Comparison of ENCODE assay signal across 18 cellular contexts in the genomic region with DNA sequence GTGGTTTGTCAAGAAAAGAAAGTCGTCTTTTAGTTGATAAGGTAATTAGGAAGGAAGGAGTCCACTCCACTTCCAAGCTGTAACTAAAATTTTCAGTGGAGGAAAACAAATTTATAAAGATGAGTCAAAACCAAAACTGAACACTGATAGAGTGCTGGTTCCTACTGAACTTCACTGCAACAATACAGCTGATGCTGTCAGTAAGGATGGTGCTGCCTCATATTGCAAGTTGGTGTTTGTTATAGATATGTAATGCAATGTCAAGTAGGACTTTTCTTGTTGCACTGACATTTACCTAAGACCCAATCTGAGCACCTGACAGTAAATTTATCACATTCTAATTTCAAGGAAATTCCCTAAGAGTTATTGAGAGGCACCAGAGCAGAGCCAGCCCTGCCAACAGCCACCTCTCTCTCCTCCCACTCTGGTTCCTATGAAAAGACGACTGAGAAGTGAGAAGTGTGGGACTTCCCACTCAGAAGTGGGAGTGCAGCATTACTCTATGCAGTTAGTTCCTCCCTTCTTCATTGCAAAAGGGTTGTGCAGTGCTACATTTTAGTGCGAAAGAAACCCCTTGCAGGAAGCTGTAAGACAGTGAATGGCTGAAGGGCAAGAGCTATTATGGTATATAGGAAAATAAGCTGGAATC.
A peak's percentile ranks its signal among the peaks of the same experiment; 100 is the strongest.
DNase-seq lines count a peak whose midpoint lies in the region; ATAC-seq lines count a peak whose summit lies in the region.
"Had no signal": no experiment of that assay in that cellular context is flagged by ENCODE, and none has a peak within 500 bp of the region (broad histone marks: within the 10 kb centered on the region; RNA-seq: fewer than 3 reads in every experiment).

No MANE protein-coding gene starts in this region.

- DNase-seq in MV-4-11 (lab: John Stamatoyannopoulos, UW) (peak; percentile 32), occipital lobe (lab: John Stamatoyannopoulos, UW) (peak; percentile 6), NCI-H1417 treated with DMSO at 0.1 percent for 48 hours (lab: John Stamatoyannopoulos, UW) (no peak), RPMI8226 (no peak)
- DNase-seq in activated naive CD4-positive, alpha-beta T cell (lab: John Stamatoyannopoulos, UW), result no peak
- DNase-seq: C1 segment of cervical spinal cord, GF-D8, GOT3, NCI-H1417, NCI-H1930, NCI-H2171 treated with DMSO at 0.1 percent for 48 hours, NCI-H446 treated with DMSO at 0.1 percent for 48 hours, NCI-H748 treated with DMSO at 0.1 percent for 48 hours, PC-3 had no signal

- ATAC-seq in GM18502 (IDR thresholded peaks at IDR 0.05; ENCODE audit: poor library complexity, unreplicated experiment), result peak; percentile 61
- ATAC-seq in GM21717 (IDR thresholded peaks at IDR 0.05; ENCODE audit: unreplicated experiment), result peak; percentile 65
- ATAC-seq in GM21786 (IDR thresholded peaks at IDR 0.05; ENCODE audit: unreplicated experiment), result no peak
- ATAC-seq: A549, PC-3 had no signal

Comparison
In these comparisons a context has a peak if more than half of its experiments do, and no peak if none do; other contexts are left out.
1. DNase-seq: peak in MV-4-11 (single experiment) and occipital lobe (single experiment); none in NCI-H1417 treated with DMSO at 0.1 percent for 48 hours (single experiment), activated naive CD4-positive, alpha-beta T cell (0 of 4) and RPMI8226 (single experiment).